9 cellular contexts compared by ENCODE assay signal in the genomic region with DNA sequence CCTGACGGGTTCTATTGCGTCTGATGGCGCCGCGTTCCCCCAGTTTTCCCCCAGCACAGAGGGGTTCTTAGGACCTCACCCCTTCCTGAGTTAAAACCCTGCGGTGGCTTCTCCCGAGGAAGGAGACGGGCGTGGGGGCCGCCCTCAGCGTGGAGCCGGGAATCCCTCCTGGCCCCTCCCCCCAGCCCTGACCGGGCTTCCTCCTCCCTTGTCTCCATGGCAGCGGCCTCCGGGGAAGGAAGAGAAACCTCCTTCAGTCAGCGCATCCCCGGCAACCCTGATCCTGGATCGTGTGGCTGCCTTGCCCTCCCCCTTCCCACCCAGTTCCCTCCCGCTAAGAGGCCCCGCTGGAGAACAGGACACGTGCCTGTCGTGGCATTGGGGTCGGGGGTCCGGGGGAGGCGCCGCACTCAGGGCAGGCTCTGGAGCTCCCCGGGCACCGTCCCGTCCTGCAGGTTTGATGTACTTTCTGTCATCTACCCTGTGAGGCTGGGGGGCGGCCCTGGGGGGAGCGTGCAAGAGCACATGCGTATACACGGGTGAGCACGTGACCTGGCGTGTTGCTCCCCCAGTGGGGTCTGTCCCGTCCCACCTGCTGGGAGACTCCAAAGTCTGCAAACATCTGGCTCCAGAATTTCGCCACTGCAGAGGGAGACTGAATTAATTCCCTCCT. TPM values are rescaled to one million over a fixed set of nuclear protein-coding genes. Genes with fewer than 3 reads are reported as not detected.
DNase-seq lines count a peak whose midpoint lies in the region; ATAC-seq, FAIRE-seq and TF ChIP-seq lines count a peak whose summit lies in the region.
"Had no signal": no experiment of that assay in that cellular context is flagged by ENCODE, and none has a peak within 500 bp of the region (broad histone marks: within the 10 kb centered on the region; RNA-seq: fewer than 3 reads in every experiment).

No MANE protein-coding gene starts in this region.

- no peaks in the 10 kb centered on the region for H3K79me2 ChIP-seq in Karpas-422 (ENCODE audit: low read length)

- no peak for TF ChIP-seq EP300 in gastroesophageal sphincter (IDR thresholded peaks at IDR 0.05)

- DNase-seq in G401 (ENCODE audit: low spot score), result peak; percentile 35
- DNase-seq in RCC 7860 (ENCODE audit: low spot score), result peak; percentile 65
- DNase-seq in retina, result peak; percentile 82
- DNase-seq in Karpas-422, result no peak
- no peak for DNase-seq in HPDE6-E6E7 (ENCODE audit: extremely low spot score)

- in situ Hi-C loops in G401 (cut with HindIII; ENCODE audit: low sequenced_read_pairs), result loop anchor here (5.0 kb wide), 1 partner anchor 71 kb away; no protein-coding TSS in a partner anchor

- no peak overlapping the region for H3K4me2 ChIP-seq in Karpas-422 (ENCODE audit: low read depth, low read length, poor library complexity, severe bottlenecking)

- no CpG with 5 or more reads among the region's 37 CpGs for WGBS in gastroesophageal sphincter (ENCODE audit: low coverage in 1 of 2), 2 donors

- TF ChIP-seq CTCF in gastroesophageal sphincter (IDR thresholded peaks at IDR 0.05), result no peak

- no peak for TF ChIP-seq POLR2A in gastroesophageal sphincter (IDR thresholded peaks at IDR 0.05)

- H4K20me1 ChIP-seq in Karpas-422 (ENCODE audit: insufficient read depth, low read depth, low read length), result no peaks in the 10 kb centered on the region

- no peak overlapping the region for H3K9ac ChIP-seq in Karpas-422 (ENCODE audit: low read length)

- H3K36me3 ChIP-seq in gastroesophageal sphincter (peaks cover 0 to 3% of the 10 kb centered on the region in 2 donors), Karpas-422 (ENCODE audit: insufficient read depth, low read length) (no peaks in the 10 kb centered on the region)

- peaks cover 2 to 85% (median 38%) of the 10 kb centered on the region in 3 donors for H3K4me1 ChIP-seq in gastroesophageal sphincter
- no peaks in the 10 kb centered on the region for H3K4me1 ChIP-seq in Karpas-422 (ENCODE audit: low read length)

- H3K27me3 ChIP-seq in gastroesophageal sphincter (no peaks in the 10 kb centered on the region), Karpas-422 (ENCODE audit: low read length) (no peaks in the 10 kb centered on the region)

- no peaks in the 10 kb centered on the region for H3K9me2 ChIP-seq in Karpas-422 (replicated peaks; ENCODE audit: insufficient read depth, low read length)

- no peak overlapping the region for H2AFZ ChIP-seq in Karpas-422 (ENCODE audit: low read length)

- no peaks in the 10 kb centered on the region for H3K9me3 ChIP-seq in gastroesophageal sphincter
- H3K9me3 ChIP-seq in Karpas-422 (ENCODE audit: low read length), result no peaks in the 10 kb centered on the region

- peak; percentile 35 for ATAC-seq in gastroesophageal sphincter
- no peak for ATAC-seq in HG02610 (IDR thresholded peaks at IDR 0.05; ENCODE audit: unreplicated experiment)
- ATAC-seq in HG03159 (IDR thresholded peaks at IDR 0.05; ENCODE audit: unreplicated experiment), result no peak

- FAIRE-seq in RCC 7860 (lab: Jason Lieb, UNC), result no peak
- FAIRE-seq: GM18507 had no signal

- peak overlapping the region; percentile 79 to 95 (median 94) for H3K27ac ChIP-seq in gastroesophageal sphincter
- H3K27ac ChIP-seq in Karpas-422 (ENCODE audit: low read length), result no peak overlapping the region

- peak overlapping the region in 1 of 2 donors; percentile 32 for H3K4me3 ChIP-seq in gastroesophageal sphincter
- H3K4me3 ChIP-seq in Karpas-422 (ENCODE audit: low read length), result no peak overlapping the region

RNA-seq across cellular contexts. Expression of a gene that starts 30.5 kb away (rescaled TPM):
- 14.8 and 21.8 TPM in 2 replicates for total RNA-seq in G401 (2014; rRNA removed; shearing (Covaris generic))
- total RNA-seq in gastroesophageal sphincter, result 100 to 1,000 TPM; 133 to 330 (median 173) TPM
- total RNA-seq in Karpas-422 (2014; rRNA removed; shearing (Covaris generic); ENCODE audit: low replicate concordance), result not detected in 2 replicates

RNA-seq across cellular contexts. Expression of a gene that starts 41.7 kb away (rescaled TPM):
- not detected in 2 replicates for total RNA-seq in G401 (2014; rRNA removed; shearing (Covaris generic))
- 1 to 10 TPM in 1 of 4 donors, under 1 TPM in 1, not detected in 2; 0.31 to 3.0 TPM for total RNA-seq in gastroesophageal sphincter
- total RNA-seq in Karpas-422 (2014; rRNA removed; shearing (Covaris generic); ENCODE audit: low replicate concordance), result not detected in 2 replicates

RNA-seq across cellular contexts. Expression of a gene that starts 46.6 kb away (rescaled TPM):
- total RNA-seq in G401 (2014; rRNA removed; shearing (Covaris generic)), result not detected in 2 replicates
- 100 to 1,000 TPM in 2 of 4 donors, 10 to 100 TPM in 2; 27.8 to 142 (median 91.8) TPM for total RNA-seq in gastroesophageal sphincter
- total RNA-seq in Karpas-422 (2014; rRNA removed; shearing (Covaris generic); ENCODE audit: low replicate concordance), result not detected in 2 replicates

RNA-seq across cellular contexts. Expression of a gene that starts 57.1 kb away (rescaled TPM):
- not detected in 2 replicates for total RNA-seq in G401 (2014; rRNA removed; shearing (Covaris generic))
- 10 to 100 TPM; 39.8 to 94.6 (median 63.9) TPM for total RNA-seq in gastroesophageal sphincter
- not detected in 2 replicates for total RNA-seq in Karpas-422 (2014; rRNA removed; shearing (Covaris generic); ENCODE audit: low replicate concordance)

Comparison
In these comparisons a context has a peak if more than half of its experiments do, and no peak if none do; other contexts are left out.
1. DNase-seq: peak in G401 (single experiment), RCC 7860 (single experiment) and retina (single experiment); none in Karpas-422 (single experiment) and HPDE6-E6E7 (single experiment).
2. RNA of a gene that starts 30.5 kb away (total RNA-seq): 133 to 330 TPM in gastroesophageal sphincter and 14.8 to 21.8 TPM in G401; not detected in Karpas-422; every median in the first group is over 10 times any median in the second.
3. RNA of a gene that starts 46.6 kb away (total RNA-seq): 27.8 to 142 TPM in gastroesophageal sphincter; not detected in G401 and not detected in Karpas-422; every median in the first group is over 10 times any median in the second.